Comparison of ENCODE assay signal across 1 cellular context in genomic region chr3:16331319-16331883, GRCh38.
A peak's percentile ranks its signal among the peaks of the same experiment; 100 is the strongest.
TF ChIP-seq lines count a peak whose summit lies in the region.

No MANE protein-coding gene starts in this region.

TF ChIP-seq in HepG2, 621 proteins besides CTCF, POLR2A, EP300 and RAD21 (continued from another document):
- TF ChIP-seq GABPA (IDR thresholded peaks at IDR 0.05; ENCODE audit: low read depth, low read length): no peak
- peak; percentile 12; the same call in 1 of the 2 replicates for TF ChIP-seq GABPA (CRISPR knock-in tag; IDR thresholded peaks at IDR 0.05; ENCODE audit: low read depth)
- TF ChIP-seq KDM1A (CRISPR knock-in tag; IDR thresholded peaks at IDR 0.05): peak; percentile 36
- TF ChIP-seq ZNF138 (CRISPR knock-in tag; IDR thresholded peaks at IDR 0.05; ENCODE audit: low read depth): no peak
- TF ChIP-seq DPF2 (CRISPR knock-in tag; IDR thresholded peaks at IDR 0.05; ENCODE audit: borderline replicate concordance, low read depth): 0 out of 2 replicates have a peak, but pooled peaks have one; percentile 26
- TF ChIP-seq BCL6 (CRISPR knock-in tag; IDR thresholded peaks at IDR 0.05): peak; percentile 48
- 0 out of 2 replicates have a peak, but pooled peaks have one; percentile 43 for TF ChIP-seq ATF1 (CRISPR knock-in tag; IDR thresholded peaks at IDR 0.05)
- no peak for TF ChIP-seq BORCS8-MEF2B (CRISPR knock-in tag; IDR thresholded peaks at IDR 0.05)
- no peak for TF ChIP-seq RBM22 (optimal IDR thresholded peaks at IDR 0.05; ENCODE audit: low read length)
- no peak for TF ChIP-seq WIZ (CRISPR knock-in tag; IDR thresholded peaks at IDR 0.05)
- TF ChIP-seq ZNF614 (CRISPR knock-in tag; IDR thresholded peaks at IDR 0.05; ENCODE audit: borderline replicate concordance): peak; percentile 36; the same call in 1 of the 2 replicates
- TF ChIP-seq ZMYM2 (CRISPR knock-in tag; IDR thresholded peaks at IDR 0.05): peak; percentile 83
TF ChIP-seq in HepG2: peak in this region for 87.
